Comparison of ENCODE assay signal across 20 cellular contexts in genomic region chr18:31721596-31721995, GRCh38. TPM values are rescaled to one million over a fixed set of nuclear protein-coding genes. Genes with fewer than 3 reads are reported as not detected.
"Had no signal": no experiment of that assay in that cellular context is flagged by ENCODE, and none has a peak within 500 bp of the region (broad histone marks: within the 10 kb centered on the region; RNA-seq: fewer than 3 reads in every experiment).

No MANE protein-coding gene starts in this region.

- DNase-seq: activated B cell treated with CpG ODN at 0.5 μM for 24 hours; activated CD4-positive, alpha-beta T cell treated with anti-CD3 and anti-CD28 coated beads for 36 hours; activated CD8-positive, alpha-beta memory T cell treated with anti-CD3 and anti-CD28 coated beads, Interleukin-2, amount 50 U/mL, for 48 hours; activated naive CD8-positive, alpha-beta T cell treated with anti-CD3 and anti-CD28 coated beads, Interleukin-2, amount 10 ng/mL, durations not matched to agents 7 days and 5 days; kidney; right lobe of liver; stomach; upper lobe of left lung had no signal

- H3K36me3 ChIP-seq: heart right ventricle, ovary, right lobe of liver, stomach, upper lobe of left lung had no signal

- H3K27ac ChIP-seq: heart right ventricle, ovary, right lobe of liver, stomach, upper lobe of left lung had no signal

- H3K27me3 ChIP-seq: ovary, right lobe of liver had no signal

- H3K4me3 ChIP-seq: heart right ventricle, ovary, right lobe of liver, smooth muscle cell, stomach, upper lobe of left lung had no signal

- H3K4me2 ChIP-seq: smooth muscle cell had no signal

- H3K9me3 ChIP-seq: ovary, right lobe of liver had no signal

- H3K27ac Mint-ChIP-seq: activated B cell treated with CpG ODN at 0.5 μM for 24 hours; activated CD4-positive, alpha-beta T cell treated with anti-CD3 and anti-CD28 coated beads for 36 hours; activated naive CD8-positive, alpha-beta T cell treated with anti-CD3 and anti-CD28 coated beads, Interleukin-2, amount 10 ng/mL, durations not matched to agents 7 days and 5 days; dendritic cell treated with granulocyte-macrophage colony-stimulating factor and Interleukin-4, amounts not matched to agents 40 ng/mL and 50 ng/mL, for 4 days; natural killer cell treated with Interleukin-12 subunit alpha and Interleukin-12 subunit beta and Interleukin-15 and Interleukin-18, amount 100 ng/mL, for 72 hours; stimulated activated memory B cell treated with anti-CD40 and anti-IgM and Interleukin-4, amounts not matched to agents 10 μg/mL and 1 μg/mL and 100 μg/mL, for 72 hours; T-helper 17 cell had no signal

- H3K4me1 Mint-ChIP-seq: T-helper 17 cell had no signal

- H3K36me3 Mint-ChIP-seq: activated naive CD8-positive, alpha-beta T cell treated with anti-CD3 and anti-CD28 coated beads, Interleukin-2, amount 10 ng/mL, durations not matched to agents 7 days and 5 days; natural killer cell treated with Interleukin-12 subunit alpha and Interleukin-12 subunit beta and Interleukin-15 and Interleukin-18, amount 100 ng/mL, for 72 hours; stimulated activated memory B cell treated with anti-CD40 and anti-IgM and Interleukin-4, amounts not matched to agents 10 μg/mL and 1 μg/mL and 100 μg/mL, for 72 hours had no signal

- H3K4me1 ChIP-seq: right lobe of liver had no signal

- H3K4me3 Mint-ChIP-seq: activated B cell treated with CpG ODN at 0.5 μM for 24 hours; activated CD4-positive, alpha-beta T cell treated with anti-CD3 and anti-CD28 coated beads for 36 hours; activated naive CD8-positive, alpha-beta T cell treated with anti-CD3 and anti-CD28 coated beads, Interleukin-2, amount 10 ng/mL, durations not matched to agents 7 days and 5 days; activated T-cell treated with anti-CD3 and anti-CD28 coated beads, Interleukin-2, amount 50 U/mL, for 4 hours; dendritic cell treated with granulocyte-macrophage colony-stimulating factor and Interleukin-4, amounts not matched to agents 40 ng/mL and 50 ng/mL, for 4 days; natural killer cell treated with Interleukin-12 subunit alpha and Interleukin-12 subunit beta and Interleukin-15 and Interleukin-18, amount 100 ng/mL, for 72 hours; stimulated activated memory B cell treated with anti-CD40 and anti-IgM and Interleukin-4, amounts not matched to agents 10 μg/mL and 1 μg/mL and 100 μg/mL, for 72 hours; T-helper 17 cell had no signal

RNA-seq across cellular contexts. Expression of gene SLC25A52, which starts 39.1 kb away (rescaled TPM):
- total RNA-seq: activated B cell treated with CpG ODN at 0.5 μM for 24 hours; activated CD4-positive, alpha-beta T cell treated with anti-CD3 and anti-CD28 coated beads for 36 hours; activated CD8-positive, alpha-beta memory T cell treated with anti-CD3 and anti-CD28 coated beads for 36 hours; activated T-cell treated with anti-CD3 and anti-CD28 coated beads, Interleukin-2, amount 50 U/mL, for 4 hours; cardiac septum; fibroblast of villous mesenchyme; kidney; lung microvascular endothelial cell; ovary; right lobe of liver; smooth muscle cell; stomach; T-helper 17 cell; upper lobe of left lung had no signal
- polyA plus RNA-seq: heart right ventricle, ovary, smooth muscle cell, stomach had no signal
